ENCODE assay signal across 1 cellular context in the genomic region with DNA sequence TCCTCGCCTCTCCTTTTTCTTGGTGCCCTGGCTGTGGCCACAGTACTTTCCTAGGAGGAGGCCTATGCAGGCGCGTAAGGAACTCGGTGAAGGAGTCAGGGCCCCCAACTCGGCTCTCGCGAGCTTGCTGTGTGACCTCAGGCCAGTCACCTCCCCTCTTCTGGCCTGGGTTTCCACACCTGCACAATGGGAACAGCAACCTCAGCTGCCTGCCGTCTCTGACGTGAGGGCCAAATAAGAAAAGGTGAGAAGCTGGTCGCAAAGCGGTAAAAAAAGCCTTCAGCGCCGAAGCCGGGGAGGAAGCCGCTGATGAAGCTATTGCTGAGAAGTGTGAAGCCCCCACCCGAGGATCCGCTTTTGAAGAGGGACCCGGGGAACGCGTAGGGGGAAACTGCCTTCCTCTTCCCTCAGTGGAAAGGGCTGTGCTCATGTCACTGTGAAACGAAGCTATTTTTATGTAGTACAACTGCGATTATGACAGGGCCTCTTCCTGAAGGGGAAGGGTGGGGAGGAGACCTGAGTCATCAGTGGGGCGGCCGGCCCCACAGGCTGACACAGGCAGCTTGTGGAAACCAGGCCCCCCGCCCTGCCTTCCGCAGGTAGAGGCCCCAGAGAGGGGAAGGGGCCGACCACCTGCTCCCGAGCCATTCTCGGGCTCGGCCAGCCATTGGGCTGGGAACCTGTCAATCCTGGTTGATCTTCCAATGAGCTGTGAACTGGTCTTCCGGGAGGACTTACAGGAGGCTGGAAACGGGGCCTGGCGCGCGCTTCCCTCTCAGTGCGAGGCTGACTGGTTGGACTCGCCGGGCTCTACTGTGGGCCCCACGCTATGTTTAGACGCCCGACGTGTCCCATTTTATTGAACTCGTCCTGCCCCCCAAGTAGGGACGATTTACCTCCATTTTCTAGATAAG.
A peak's percentile ranks its signal among the peaks of the same experiment; 100 is the strongest.
TF ChIP-seq lines count a peak whose summit lies in the region.

No MANE protein-coding gene starts in this region.

TF ChIP-seq in K562, 482 proteins besides CTCF, POLR2A, EP300 and RAD21 (continued from another document and continues in another):
- no peak for TF ChIP-seq RREB1 (CRISPR knock-in tag; IDR thresholded peaks at IDR 0.05)
- no peak for TF ChIP-seq HNRNPUL1 (IDR thresholded peaks at IDR 0.05; ENCODE audit: low read length)
- TF ChIP-seq RBM25 (IDR thresholded peaks at IDR 0.05; ENCODE audit: low read depth, low read length, severe bottlenecking), result peak; percentile 60
- no peak for TF ChIP-seq MIER1 (IDR thresholded peaks at IDR 0.05; ENCODE audit: low read depth)
- no peak for TF ChIP-seq ZNF77 (CRISPR knock-in tag; IDR thresholded peaks at IDR 0.05)
- TF ChIP-seq NFIC (IDR thresholded peaks at IDR 0.05), result no peak
- no peak for TF ChIP-seq ZNF140 (CRISPR knock-in tag; IDR thresholded peaks at IDR 0.05)
- no peak for TF ChIP-seq NFE2L1 (tag; IDR thresholded peaks at IDR 0.05; ENCODE audit: borderline replicate concordance, low read depth)
- peak in 1 of 2 experiments; percentile 59; a peak in 1 of 4 replicates for TF ChIP-seq FOXA3 (CRISPR knock-in tag; conservative IDR thresholded peaks at IDR 0.05 in 1 of 2, IDR thresholded peaks at IDR 0.05 in 1 of 2)
- no peak for TF ChIP-seq HLTF (IDR thresholded peaks at IDR 0.05)
- TF ChIP-seq ETV5 (CRISPR knock-in tag; IDR thresholded peaks at IDR 0.05; ENCODE audit: low read depth), result 0 out of 2 replicates have a peak, but pooled peaks have one; percentile 22
- no peak for TF ChIP-seq TGIF2 (CRISPR knock-in tag; IDR thresholded peaks at IDR 0.05)
- TF ChIP-seq SNRNP70 (optimal IDR thresholded peaks at IDR 0.05; ENCODE audit: low read depth, low read length), result no peak
- TF ChIP-seq, protein P1, sequence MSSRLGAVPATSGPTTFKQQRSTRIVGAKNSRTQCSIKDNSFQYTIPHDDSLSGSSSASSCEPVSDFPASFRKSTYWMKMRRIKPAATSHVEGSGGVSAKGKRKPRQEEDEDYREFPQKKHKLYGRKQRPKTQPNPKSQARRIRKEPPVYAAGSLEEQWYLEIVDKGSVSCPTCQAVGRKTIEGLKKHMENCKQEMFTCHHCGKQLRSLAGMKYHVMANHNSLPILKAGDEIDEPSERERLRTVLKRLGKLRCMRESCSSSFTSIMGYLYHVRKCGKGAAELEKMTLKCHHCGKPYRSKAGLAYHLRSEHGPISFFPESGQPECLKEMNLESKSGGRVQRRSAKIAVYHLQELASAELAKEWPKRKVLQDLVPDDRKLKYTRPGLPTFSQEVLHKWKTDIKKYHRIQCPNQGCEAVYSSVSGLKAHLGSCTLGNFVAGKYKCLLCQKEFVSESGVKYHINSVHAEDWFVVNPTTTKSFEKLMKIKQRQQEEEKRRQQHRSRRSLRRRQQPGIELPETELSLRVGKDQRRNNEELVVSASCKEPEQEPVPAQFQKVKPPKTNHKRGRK (tag; IDR thresholded peaks at IDR 0.05), result no peak
- TF ChIP-seq, protein P2, sequence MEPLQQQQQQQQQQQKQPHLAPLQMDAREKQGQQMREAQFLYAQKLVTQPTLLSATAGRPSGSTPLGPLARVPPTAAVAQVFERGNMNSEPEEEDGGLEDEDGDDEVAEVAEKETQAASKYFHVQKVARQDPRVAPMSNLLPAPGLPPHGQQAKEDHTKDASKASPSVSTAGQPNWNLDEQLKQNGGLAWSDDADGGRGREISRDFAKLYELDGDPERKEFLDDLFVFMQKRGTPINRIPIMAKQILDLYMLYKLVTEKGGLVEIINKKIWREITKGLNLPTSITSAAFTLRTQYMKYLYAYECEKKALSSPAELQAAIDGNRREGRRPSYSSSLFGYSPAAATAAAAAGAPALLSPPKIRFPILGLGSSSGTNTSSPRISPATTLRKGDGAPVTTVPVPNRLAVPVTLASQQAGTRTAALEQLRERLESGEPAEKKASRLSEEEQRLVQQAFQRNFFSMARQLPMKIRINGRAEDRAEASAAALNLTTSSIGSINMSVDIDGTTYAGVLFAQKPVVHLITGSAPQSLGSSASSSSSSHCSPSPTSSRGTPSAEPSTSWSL (CRISPR knock-in tag; IDR thresholded peaks at IDR 0.05; ENCODE audit: borderline replicate concordance), result no peak
- no peak for TF ChIP-seq ZNF133 (CRISPR knock-in tag; IDR thresholded peaks at IDR 0.05)
- no peak for TF ChIP-seq RBM14 (IDR thresholded peaks at IDR 0.05; ENCODE audit: borderline replicate concordance, insufficient read depth, low read depth, low read length)
- TF ChIP-seq KLF13 (tag; IDR thresholded peaks at IDR 0.05; ENCODE audit: borderline replicate concordance, low read depth), result no peak
- TF ChIP-seq ZNF184 (CRISPR knock-in tag; IDR thresholded peaks at IDR 0.05), result no peak
- TF ChIP-seq TSC22D4 (tag; IDR thresholded peaks at IDR 0.05), result no peak
- no peak for TF ChIP-seq GATA2 (CRISPR knock-in tag; IDR thresholded peaks at IDR 0.05)
- TF ChIP-seq, protein P3, sequence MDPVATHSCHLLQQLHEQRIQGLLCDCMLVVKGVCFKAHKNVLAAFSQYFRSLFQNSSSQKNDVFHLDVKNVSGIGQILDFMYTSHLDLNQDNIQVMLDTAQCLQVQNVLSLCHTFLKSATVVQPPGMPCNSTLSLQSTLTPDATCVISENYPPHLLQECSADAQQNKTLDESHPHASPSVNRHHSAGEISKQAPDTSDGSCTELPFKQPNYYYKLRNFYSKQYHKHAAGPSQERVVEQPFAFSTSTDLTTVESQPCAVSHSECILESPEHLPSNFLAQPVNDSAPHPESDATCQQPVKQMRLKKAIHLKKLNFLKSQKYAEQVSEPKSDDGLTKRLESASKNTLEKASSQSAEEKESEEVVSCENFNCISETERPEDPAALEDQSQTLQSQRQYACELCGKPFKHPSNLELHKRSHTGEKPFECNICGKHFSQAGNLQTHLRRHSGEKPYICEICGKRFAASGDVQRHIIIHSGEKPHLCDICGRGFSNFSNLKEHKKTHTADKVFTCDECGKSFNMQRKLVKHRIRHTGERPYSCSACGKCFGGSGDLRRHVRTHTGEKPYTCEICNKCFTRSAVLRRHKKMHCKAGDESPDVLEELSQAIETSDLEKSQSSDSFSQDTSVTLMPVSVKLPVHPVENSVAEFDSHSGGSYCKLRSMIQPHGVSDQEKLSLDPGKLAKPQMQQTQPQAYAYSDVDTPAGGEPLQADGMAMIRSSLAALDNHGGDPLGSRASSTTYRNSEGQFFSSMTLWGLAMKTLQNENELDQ (CRISPR knock-in tag; IDR thresholded peaks at IDR 0.05; ENCODE audit: borderline replicate concordance), result no peak
- no peak for TF ChIP-seq SIN3B (IDR thresholded peaks at IDR 0.05; ENCODE audit: low read depth)
- TF ChIP-seq, protein P4, sequence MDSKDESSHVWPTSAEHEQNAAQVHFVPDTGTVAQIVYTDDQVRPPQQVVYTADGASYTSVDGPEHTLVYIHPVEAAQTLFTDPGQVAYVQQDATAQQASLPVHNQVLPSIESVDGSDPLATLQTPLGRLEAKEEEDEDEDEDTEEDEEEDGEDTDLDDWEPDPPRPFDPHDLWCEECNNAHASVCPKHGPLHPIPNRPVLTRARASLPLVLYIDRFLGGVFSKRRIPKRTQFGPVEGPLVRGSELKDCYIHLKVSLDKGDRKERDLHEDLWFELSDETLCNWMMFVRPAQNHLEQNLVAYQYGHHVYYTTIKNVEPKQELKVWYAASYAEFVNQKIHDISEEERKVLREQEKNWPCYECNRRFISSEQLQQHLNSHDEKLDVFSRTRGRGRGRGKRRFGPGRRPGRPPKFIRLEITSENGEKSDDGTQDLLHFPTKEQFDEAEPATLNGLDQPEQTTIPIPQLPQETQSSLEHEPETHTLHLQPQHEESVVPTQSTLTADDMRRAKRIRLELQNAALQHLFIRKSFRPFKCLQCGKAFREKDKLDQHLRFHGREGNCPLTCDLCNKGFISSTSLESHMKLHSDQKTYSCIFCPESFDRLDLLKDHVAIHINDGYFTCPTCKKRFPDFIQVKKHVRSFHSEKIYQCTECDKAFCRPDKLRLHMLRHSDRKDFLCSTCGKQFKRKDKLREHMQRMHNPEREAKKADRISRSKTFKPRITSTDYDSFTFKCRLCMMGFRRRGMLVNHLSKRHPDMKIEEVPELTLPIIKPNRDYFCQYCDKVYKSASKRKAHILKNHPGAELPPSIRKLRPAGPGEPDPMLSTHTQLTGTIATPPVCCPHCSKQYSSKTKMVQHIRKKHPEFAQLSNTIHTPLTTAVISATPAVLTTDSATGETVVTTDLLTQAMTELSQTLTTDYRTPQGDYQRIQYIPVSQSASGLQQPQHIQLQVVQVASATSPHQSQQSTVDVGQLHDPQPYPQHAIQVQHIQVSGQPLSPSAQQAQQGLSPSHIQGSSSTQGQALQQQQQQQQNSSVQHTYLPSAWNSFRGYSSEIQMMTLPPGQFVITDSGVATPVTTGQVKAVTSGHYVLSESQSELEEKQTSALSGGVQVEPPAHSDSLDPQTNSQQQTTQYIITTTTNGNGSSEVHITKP (IDR thresholded peaks at IDR 0.05; ENCODE audit: partially characterized antibody), result peak; percentile 50
- no peak for TF ChIP-seq ZNF134 (CRISPR knock-in tag; conservative IDR thresholded peaks at IDR 0.05)
- no peak for TF ChIP-seq SAFB (IDR thresholded peaks at IDR 0.05; ENCODE audit: borderline replicate concordance, low read depth, low read length)
- no peak for TF ChIP-seq SIN3A (IDR thresholded peaks at IDR 0.05; ENCODE audit: borderline replicate concordance in 2 of 2, control insufficient read depth in 1 of 2, low read depth in 2 of 2, low read length in 2 of 2)
- peak; percentile 67 for TF ChIP-seq ZNF511 (CRISPR knock-in tag; IDR thresholded peaks at IDR 0.05)
- no peak for TF ChIP-seq ZNF347 (CRISPR knock-in tag; IDR thresholded peaks at IDR 0.05; ENCODE audit: low read depth)
- no peak for TF ChIP-seq NR4A1 (CRISPR knock-in tag; IDR thresholded peaks at IDR 0.05)
- no peak for TF ChIP-seq NR4A1 (tag; IDR thresholded peaks at IDR 0.05)
- TF ChIP-seq WHSC1 (IDR thresholded peaks at IDR 0.05; ENCODE audit: low read length), result no peak
- TF ChIP-seq ZFP36 (IDR thresholded peaks at IDR 0.05; ENCODE audit: low read depth, low read length, partially characterized antibody), result no peak
- TF ChIP-seq ZNF143 (CRISPR knock-in tag; IDR thresholded peaks at IDR 0.05), result no peak
- TF ChIP-seq MECOM (CRISPR knock-in tag; IDR thresholded peaks at IDR 0.05), result no peak
- TF ChIP-seq CEBPB (tag; IDR thresholded peaks at IDR 0.05), result no peak
- TF ChIP-seq JUNB (CRISPR knock-in tag; conservative IDR thresholded peaks at IDR 0.05), result no peak
- TF ChIP-seq ZNF79 (CRISPR knock-in tag; IDR thresholded peaks at IDR 0.05; ENCODE audit: low read depth), result no peak
- no peak for TF ChIP-seq TBP (optimal IDR thresholded peaks at IDR 0.05; ENCODE audit: low read depth, low read length)
- no peak for TF ChIP-seq ATF2 (CRISPR knock-in tag; IDR thresholded peaks at IDR 0.05)
- TF ChIP-seq IFI16 (CRISPR knock-in tag; IDR thresholded peaks at IDR 0.05), result no peak
- no peak for TF ChIP-seq ZNF23 (CRISPR knock-in tag; IDR thresholded peaks at IDR 0.05)
- TF ChIP-seq MYNN (IDR thresholded peaks at IDR 0.05), result no peak
- no peak for TF ChIP-seq MYNN (CRISPR knock-in tag; IDR thresholded peaks at IDR 0.05)
